In the genomic region with DNA sequence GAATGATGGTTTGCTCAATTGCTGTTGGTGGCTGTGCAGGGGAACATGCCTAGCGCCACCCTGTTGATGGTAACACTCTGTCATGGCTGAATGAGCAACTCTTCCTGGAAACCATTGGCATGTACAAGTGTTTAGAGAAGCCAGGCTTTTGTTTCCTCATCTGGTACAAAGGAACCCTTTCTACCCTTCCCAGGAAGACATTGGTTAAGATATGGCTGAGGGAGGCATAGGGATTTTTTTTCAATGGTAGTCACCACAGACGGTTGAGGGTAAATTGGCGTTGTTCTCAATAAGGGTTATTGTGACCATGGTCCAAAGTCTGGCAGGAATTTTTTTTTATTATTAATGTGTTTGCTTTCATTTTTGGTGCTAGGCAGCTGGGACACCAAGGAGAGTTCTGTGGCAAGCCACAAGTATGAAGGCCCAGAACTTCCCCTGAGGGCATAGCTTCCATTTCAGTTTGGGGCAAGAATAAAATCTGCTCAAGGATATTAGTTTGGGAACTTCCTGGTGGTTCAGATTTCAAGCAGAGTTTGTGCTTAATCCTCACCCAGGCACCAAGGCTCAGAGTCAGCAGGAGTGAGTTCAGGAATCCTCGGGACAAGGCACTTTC, we compare ENCODE assay signal across 19 cellular contexts. TPM values are rescaled to one million over a fixed set of nuclear protein-coding genes. Genes with fewer than 3 reads are reported as not detected.
A peak's percentile ranks its signal among the peaks of the same experiment; 100 is the strongest.
DNase-seq lines count a peak whose midpoint lies in the region; ATAC-seq, FAIRE-seq and TF ChIP-seq lines count a peak whose summit lies in the region.
"Had no signal": no experiment of that assay in that cellular context is flagged by ENCODE, and none has a peak within 500 bp of the region (broad histone marks: within the 10 kb centered on the region; RNA-seq: fewer than 3 reads in every experiment).

TSS of gene PLEKHS1 (plus strand) at position 567 of the 613 bp plus-strand sequence. CDS start 3,596 bp downstream, outside the sequence.

- H3K4me3 Mint-ChIP-seq in osteocyte (ENCODE audit: unreplicated experiment) (no peak within 1 kb of the TSS), CD14-positive monocyte (no peak within 1 kb of the TSS)
- no peak within 1 kb of the TSS for H3K4me3 Mint-ChIP-seq in CD4-positive, alpha-beta memory T cell
- H3K4me3 Mint-ChIP-seq: stimulated activated memory B cell treated with anti-CD40 and anti-IgM and Interleukin-4, amounts not matched to agents 10 μg/mL and 1 μg/mL and 100 μg/mL, for 72 hours; type B pancreatic cell had no signal

- peaks cover 17% of the 10 kb centered on the region for H3K4me1 Mint-ChIP-seq in osteocyte (ENCODE audit: unreplicated experiment)
- H3K4me1 Mint-ChIP-seq in CD4-positive, alpha-beta memory T cell = no peaks in the 10 kb centered on the region
- peaks cover 3% of the 10 kb centered on the region for H3K4me1 Mint-ChIP-seq in CD14-positive monocyte
- H3K4me1 Mint-ChIP-seq: stimulated activated memory B cell treated with anti-CD40 and anti-IgM and Interleukin-4, amounts not matched to agents 10 μg/mL and 1 μg/mL and 100 μg/mL, for 72 hours had no signal

- H3K27ac Mint-ChIP-seq in osteocyte (ENCODE audit: unreplicated experiment) (peak within 1 kb of the TSS; percentile 21), CD14-positive monocyte (no peak within 1 kb of the TSS)
- no peak within 1 kb of the TSS for H3K27ac Mint-ChIP-seq in CD4-positive, alpha-beta memory T cell
- H3K27ac Mint-ChIP-seq: stimulated activated memory B cell treated with anti-CD40 and anti-IgM and Interleukin-4, amounts not matched to agents 10 μg/mL and 1 μg/mL and 100 μg/mL, for 72 hours; type B pancreatic cell had no signal

- no peaks in the 10 kb centered on the region for H3K9me3 ChIP-seq in BLaER1 treated with 17β-estradiol and CSF1 and Interleukin-3, amounts not matched to agents 10 nM and 100 nM (replicated peaks in 1 of 11)
- H3K9me3 ChIP-seq in MM.1S (replicated peaks; ENCODE audit: insufficient read depth, low read length) = no peaks in the 10 kb centered on the region
- no peaks in the 10 kb centered on the region for H3K9me3 ChIP-seq in CD4-positive, alpha-beta memory T cell (ENCODE audit: control insufficient read depth in 1 of 2, low read length in 2 of 2)

- H3K36me3 Mint-ChIP-seq in osteocyte (ENCODE audit: unreplicated experiment) (no peaks in the 10 kb centered on the region), CD14-positive monocyte (no peaks in the 10 kb centered on the region)
- H3K36me3 Mint-ChIP-seq in CD4-positive, alpha-beta memory T cell = no peaks in the 10 kb centered on the region
- H3K36me3 Mint-ChIP-seq: stimulated activated memory B cell treated with anti-CD40 and anti-IgM and Interleukin-4, amounts not matched to agents 10 μg/mL and 1 μg/mL and 100 μg/mL, for 72 hours; type B pancreatic cell had no signal

- H3K27me3 ChIP-seq in BLaER1 treated with 17β-estradiol and CSF1 and Interleukin-3, amounts not matched to agents 10 nM and 100 nM = no peaks in the 10 kb centered on the region
- no peaks in the 10 kb centered on the region for H3K27me3 ChIP-seq in MM.1S (replicated peaks; ENCODE audit: insufficient read depth, low read length)
- H3K27me3 ChIP-seq in bronchial epithelial cell (ENCODE audit: control insufficient read depth, insufficient read depth, low read length) = no peaks in the 10 kb centered on the region
- no peaks in the 10 kb centered on the region for H3K27me3 ChIP-seq in CD4-positive, alpha-beta memory T cell (ENCODE audit: insufficient read depth, low read length)
- H3K27me3 ChIP-seq: brain microvascular endothelial cell had no signal

- no peaks in the 10 kb centered on the region for H3K9me2 ChIP-seq in MM.1S (replicated peaks; ENCODE audit: insufficient read depth, low read length)

- intact Hi-C loops in CD4-positive, alpha-beta memory T cell (cut with micrococcal nuclease) = no loop called here
- intact Hi-C loops in CD14-positive monocyte (cut with micrococcal nuclease) = no loop called here

- CTCF ChIA-PET in CD4-positive, alpha-beta memory T cell (lab: Charles Lee; ENCODE audit: partially characterized antibody) = interaction anchor here (0.6 kb wide), 1 partner anchor 382 kb away, joined by 3 read pairs; no protein-coding TSS in a partner anchor

- POLR2A ChIA-PET in CD4-positive, alpha-beta memory T cell (lab: Charles Lee; ENCODE audit: partially characterized antibody) = no interaction called here

- H3K9me3 Mint-ChIP-seq in osteocyte (ENCODE audit: unreplicated experiment) (no peaks in the 10 kb centered on the region), CD14-positive monocyte (peaks cover 0 to 1% (median 0%) of the 10 kb centered on the region in 7 donors)
- peaks cover 0 to 2% (median 0%) of the 10 kb centered on the region in 8 donors for H3K9me3 Mint-ChIP-seq in CD4-positive, alpha-beta memory T cell
- H3K9me3 Mint-ChIP-seq: stimulated activated memory B cell treated with anti-CD40 and anti-IgM and Interleukin-4, amounts not matched to agents 10 μg/mL and 1 μg/mL and 100 μg/mL, for 72 hours had no signal

- ATAC-seq in GM19455 (IDR thresholded peaks at IDR 0.05; ENCODE audit: unreplicated experiment) = no peak
- ATAC-seq: Panc1; stimulated activated memory B cell treated with anti-CD40 and anti-IgM and Interleukin-4, amounts not matched to agents 10 μg/mL and 1 μg/mL and 100 μg/mL, for 72 hours had no signal

- no peak for FAIRE-seq in bronchial epithelial cell (lab: Jason Lieb, UNC)

- no peak within 1 kb of the TSS for H3K4me3 ChIP-seq in BLaER1 treated with 17β-estradiol and CSF1 and Interleukin-3, amounts not matched to agents 10 nM and 100 nM
- H3K4me3 ChIP-seq in MM.1S (ENCODE audit: low read length) (no peak within 1 kb of the TSS), bronchial epithelial cell (ENCODE audit: low read depth, low read length) (no peak within 1 kb of the TSS)
- no peak within 1 kb of the TSS for H3K4me3 ChIP-seq in CD4-positive, alpha-beta memory T cell (ENCODE audit: low read length in 2 of 2)
- H3K4me3 ChIP-seq: skin epidermis had no signal

- H3F3A ChIP-seq in MM.1S (ENCODE audit: insufficient read depth, low read length) = no peaks in the 10 kb centered on the region

- H3K27ac ChIP-seq in BLaER1 treated with 17β-estradiol and CSF1 and Interleukin-3, amounts not matched to agents 10 nM and 100 nM = peak within 1 kb of the TSS in 1 of 11 experiments; percentile 35; a peak in 1 of 22 replicates
- no peak within 1 kb of the TSS for H3K27ac ChIP-seq in MM.1S (ENCODE audit: low read length)
- no peak within 1 kb of the TSS for H3K27ac ChIP-seq in CD4-positive, alpha-beta memory T cell (ENCODE audit: low read depth, low read length)
- H3K27ac ChIP-seq: brain microvascular endothelial cell, HL-60 had no signal

- H3K79me2 ChIP-seq in MM.1S (ENCODE audit: low read length) = no peaks in the 10 kb centered on the region

- H3K27me3 Mint-ChIP-seq in osteocyte (ENCODE audit: unreplicated experiment) = peaks cover 4% of the 10 kb centered on the region
- H3K27me3 Mint-ChIP-seq in CD4-positive, alpha-beta memory T cell = peaks cover 8 to 12% of the 10 kb centered on the region in 2 donors
- H3K27me3 Mint-ChIP-seq in CD14-positive monocyte (ENCODE audit: low read depth in 3 of 3) = peaks cover 2 to 5% (median 3%) of the 10 kb centered on the region in 3 donors

- H3K36me3 ChIP-seq in BLaER1 treated with 17β-estradiol and CSF1 and Interleukin-3, amounts not matched to agents 10 nM and 100 nM = no peaks in the 10 kb centered on the region
- H3K36me3 ChIP-seq in MM.1S (replicated peaks; ENCODE audit: insufficient read depth, low read length) = no peaks in the 10 kb centered on the region
- no peaks in the 10 kb centered on the region for H3K36me3 ChIP-seq in bronchial epithelial cell (ENCODE audit: control insufficient read depth, insufficient read depth, low read length)
- H3K36me3 ChIP-seq in CD4-positive, alpha-beta memory T cell (ENCODE audit: insufficient read depth, low read length) = no peaks in the 10 kb centered on the region
- H3K36me3 ChIP-seq: brain microvascular endothelial cell had no signal

- H3K9ac ChIP-seq in BLaER1 treated with 17β-estradiol and CSF1 and Interleukin-3, amounts not matched to agents 10 nM and 100 nM = no peak within 1 kb of the TSS
- no peak within 1 kb of the TSS for H3K9ac ChIP-seq in MM.1S (ENCODE audit: low read length)

- peak within 1 kb of the TSS in 7 of 11 experiments; percentile 5 to 33 (median 11); a peak in 12 of 22 replicates for H3K4me2 ChIP-seq in BLaER1 treated with 17β-estradiol and CSF1 and Interleukin-3, amounts not matched to agents 10 nM and 100 nM
- H3K4me2 ChIP-seq in MM.1S (ENCODE audit: low read depth, low read length) = no peak within 1 kb of the TSS

- DNase-seq in MM.1S = peak; percentile 7
- peak; percentile 10 for DNase-seq in bronchial epithelial cell (ENCODE audit: low read depth)
- DNase-seq in osteocyte (ENCODE audit: extremely low spot score, unreplicated experiment) = no peak
- DNase-seq in CD4-positive, alpha-beta memory T cell = no peak
- DNase-seq in NCI-H2107 (lab: John Stamatoyannopoulos, UW) = no peak
- no peak for DNase-seq in CD14-positive monocyte (ENCODE audit: low spot score)
- DNase-seq: brain microvascular endothelial cell; effector CD4-positive, alpha-beta T cell; KG1; NCI-H146; NCI-H524 had no signal

- TF ChIP-seq CTCF in MM.1S (IDR thresholded peaks at IDR 0.05; ENCODE audit: low read length) (no peak), bronchial epithelial cell (IDR thresholded peaks at IDR 0.05; ENCODE audit: insufficient read depth, low read length, severe bottlenecking) (no peak), osteocyte (IDR thresholded peaks at IDR 0.05) (no peak), CD14-positive monocyte (IDR thresholded peaks at IDR 0.05) (no peak)

- H2AFZ ChIP-seq in MM.1S (ENCODE audit: low read length) = no peak within 1 kb of the TSS

- H3K4me1 ChIP-seq in BLaER1 treated with 17β-estradiol and CSF1 and Interleukin-3, amounts not matched to agents 10 nM and 100 nM = peaks cover 0 to 10% (median 8%) of the 10 kb centered on the region in 10 experiments; a peak in 10 of 20 replicates
- H3K4me1 ChIP-seq in MM.1S (ENCODE audit: low read length) = no peaks in the 10 kb centered on the region
- H3K4me1 ChIP-seq in CD4-positive, alpha-beta memory T cell (ENCODE audit: insufficient read depth, low read length) = no peaks in the 10 kb centered on the region

- H4K20me1 ChIP-seq in BLaER1 treated with 17β-estradiol and CSF1 and Interleukin-3, amounts not matched to agents 10 nM and 100 nM = no peaks in the 10 kb centered on the region
- no peaks in the 10 kb centered on the region for H4K20me1 ChIP-seq in MM.1S (ENCODE audit: insufficient read depth, low read length)

RNA-seq across cellular contexts. Expression of gene PLEKHS1, which starts in this region (rescaled TPM):
- not detected in 2 replicates for total RNA-seq in bronchial epithelial cell
- 0.11 TPM in 1 of 2 replicates, not detected in the other for total RNA-seq in osteocyte
- total RNA-seq in CD4-positive, alpha-beta memory T cell = under 1 TPM in 1 of 2 experiments, not detected in 1; 0.12 TPM
- polyA plus RNA-seq in CD4-positive, alpha-beta memory T cell = not detected
- not detected for polyA plus RNA-seq in CD14-positive monocyte
- total RNA-seq: lung microvascular endothelial cell had no signal

Comparison
In these comparisons a context has a peak if more than half of its experiments do, and no peak if none do; other contexts are left out.
1. Peak in DNase-seq in bronchial epithelial cell; RNA of the gene not detected or under 1 TPM.